In genomic region chr16:88193706-88194396, GRCh38 we compare ENCODE assay signal across 1 cellular context.
TF ChIP-seq lines count a peak whose summit lies in the region.

No MANE protein-coding gene starts in this region.

TF ChIP-seq in HepG2, 621 proteins besides CTCF, POLR2A, EP300 and RAD21 (continued from another document):
- peak in 1 of 2 experiments; percentile 59; a peak in 1 of 4 replicates for TF ChIP-seq HMGXB4 (CRISPR knock-in tag; IDR thresholded peaks at IDR 0.05; ENCODE audit: borderline replicate concordance in 1 of 2, low read depth in 1 of 2)
- 0 out of 2 replicates have a peak, but pooled peaks have one; percentile 39 for TF ChIP-seq RXRB (CRISPR knock-in tag; IDR thresholded peaks at IDR 0.05; ENCODE audit: borderline replicate concordance)
- TF ChIP-seq ZNF580 (CRISPR knock-in tag; IDR thresholded peaks at IDR 0.05; ENCODE audit: borderline replicate concordance, low read depth): peak; percentile 61; the same call in 1 of the 2 replicates
- peak; percentile 93 for TF ChIP-seq STAG1 (CRISPR knock-in tag; IDR thresholded peaks at IDR 0.05)
- TF ChIP-seq, protein P1, sequence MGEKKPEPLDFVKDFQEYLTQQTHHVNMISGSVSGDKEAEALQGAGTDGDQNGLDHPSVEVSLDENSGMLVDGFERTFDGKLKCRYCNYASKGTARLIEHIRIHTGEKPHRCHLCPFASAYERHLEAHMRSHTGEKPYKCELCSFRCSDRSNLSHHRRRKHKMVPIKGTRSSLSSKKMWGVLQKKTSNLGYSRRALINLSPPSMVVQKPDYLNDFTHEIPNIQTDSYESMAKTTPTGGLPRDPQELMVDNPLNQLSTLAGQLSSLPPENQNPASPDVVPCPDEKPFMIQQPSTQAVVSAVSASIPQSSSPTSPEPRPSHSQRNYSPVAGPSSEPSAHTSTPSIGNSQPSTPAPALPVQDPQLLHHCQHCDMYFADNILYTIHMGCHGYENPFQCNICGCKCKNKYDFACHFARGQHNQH (CRISPR knock-in tag; IDR thresholded peaks at IDR 0.05): peak; percentile 28; the same call in 1 of the 2 replicates
- TF ChIP-seq ZBTB33 (CRISPR knock-in tag; IDR thresholded peaks at IDR 0.05): peak; percentile 68; the same call in 1 of the 2 replicates
- TF ChIP-seq SMC3 (IDR thresholded peaks at IDR 0.05; ENCODE audit: low read length): peak; percentile 48; the same call in 1 of the 2 replicates
- 0 out of 2 replicates have a peak, but pooled peaks have one; percentile 24 for TF ChIP-seq NRL (CRISPR knock-in tag; IDR thresholded peaks at IDR 0.05; ENCODE audit: borderline replicate concordance)
- TF ChIP-seq MIER3 (CRISPR knock-in tag; IDR thresholded peaks at IDR 0.05; ENCODE audit: borderline replicate concordance): 0 out of 2 replicates have a peak, but pooled peaks have one; percentile 52
- TF ChIP-seq ZFX (CRISPR knock-in tag; IDR thresholded peaks at IDR 0.05; ENCODE audit: low read depth): peak; percentile 34; the same call in 1 of the 2 replicates
- peak; percentile 30; the same call in 1 of the 2 replicates for TF ChIP-seq ZBTB38 (CRISPR knock-in tag; IDR thresholded peaks at IDR 0.05)
- 0 out of 2 replicates have a peak, but pooled peaks have one; percentile 47 for TF ChIP-seq ZBTB21 (CRISPR knock-in tag; IDR thresholded peaks at IDR 0.05)
- TF ChIP-seq GABPB1 (CRISPR knock-in tag; IDR thresholded peaks at IDR 0.05): peak; percentile 38; the same call in 1 of the 2 replicates
- peak; percentile 54; the same call in 1 of the 2 replicates for TF ChIP-seq ZNF768 (CRISPR knock-in tag; IDR thresholded peaks at IDR 0.05)
- peak; percentile 33; the same call in 1 of the 2 replicates for TF ChIP-seq ERF (CRISPR knock-in tag; IDR thresholded peaks at IDR 0.05)
- TF ChIP-seq MED1 (CRISPR knock-in tag; IDR thresholded peaks at IDR 0.05): 0 out of 2 replicates have a peak, but pooled peaks have one; percentile 6
- TF ChIP-seq FOSL2 (CRISPR knock-in tag; IDR thresholded peaks at IDR 0.05): peak; percentile 68
- TF ChIP-seq SALL1 (CRISPR knock-in tag; IDR thresholded peaks at IDR 0.05): 0 out of 2 replicates have a peak, but pooled peaks have one; percentile 15
- peak; percentile 85 for TF ChIP-seq KDM2A (CRISPR knock-in tag; IDR thresholded peaks at IDR 0.05; ENCODE audit: borderline replicate concordance, low read depth)
